8 cellular contexts compared by ENCODE assay signal in genomic region chr19:2702170-2703076, GRCh38. TPM values are rescaled to one million over a fixed set of nuclear protein-coding genes. Genes with fewer than 3 reads are reported as not detected.
DNase-seq lines count a peak whose midpoint lies in the region; ATAC-seq and TF ChIP-seq lines count a peak whose summit lies in the region.

Gene GNG7, minus strand, starts transcription at chr19:2702694. Its CDS starts 182,006 bp downstream, at chr19:2520688.

- intact Hi-C loops in CD8-positive, alpha-beta T cell (cut with DNase I, micrococcal nuclease): loop anchor here (1.0 to 5.0 kb wide), 3 partner anchors 38 to 245 kb away; partner anchors contain the start of genes SLC39A3 (in 2 of the 2), LMNB2 (in 1 of the 2) and SGTA (in 1 of the 2)
- intact Hi-C loops in adrenal gland (cut with DNase I): no loop called here
- intact Hi-C loops in heart left ventricle (cut with DNase I): loop anchor here in 3 of 10 donors (2.0 to 5.0 kb wide), 2 partner anchors 35 to 38 kb away; no protein-coding TSS in a partner anchor
- intact Hi-C loops in thyroid gland (cut with DNase I): no loop called here

- peaks cover 26% of the 10 kb centered on the region for H3K4me1 ChIP-seq in CD8-positive, alpha-beta T cell (ENCODE audit: insufficient read depth, low read length)
- H3K4me1 ChIP-seq in adrenal gland (replicated peaks in 1 of 2) (peaks cover 4 to 9% of the 10 kb centered on the region in 2 donors), heart left ventricle (peaks cover 0 to 31% (median 2%) of the 10 kb centered on the region in 12 donors), thyroid gland (peaks cover 10 to 11% of the 10 kb centered on the region in 2 donors)

- H3K36me3 ChIP-seq in CD8-positive, alpha-beta T cell (ENCODE audit: insufficient read depth, low read length): no peaks in the 10 kb centered on the region
- H3K36me3 ChIP-seq in adrenal gland (replicated peaks in 1 of 2): no peaks in the 10 kb centered on the region
- no peaks in the 10 kb centered on the region for H3K36me3 ChIP-seq in heart left ventricle
- no peaks in the 10 kb centered on the region for H3K36me3 ChIP-seq in thyroid gland

- CTCF ChIA-PET in CD8-positive, alpha-beta T cell (lab: Charles Lee): interaction anchor here (1.5 to 1.9 kb wide), 2 partner anchors 47 to 54 kb away, joined by 3 to 5 read pairs; no protein-coding TSS in a partner anchor
- CTCF ChIA-PET in T-cell (lab: Charles Lee): interaction anchor here in 1 of 2 donors (0.6 kb wide), 1 partner anchor 505 kb away, joined by 4 read pairs; no protein-coding TSS in a partner anchor

- DNase-seq in CD8-positive, alpha-beta T cell: peak; percentile 89 to 97 (median 94)
- DNase-seq in KBM-7: peak; percentile 55
- peak; percentile 86 to 99 (median 93) for DNase-seq in T-cell
- peak; percentile 92 to 98 (median 96) for DNase-seq in adrenal gland
- peak; percentile 92 to 97 (median 94) for DNase-seq in heart left ventricle
- DNase-seq in pons (ENCODE audit: low spot score): peak; percentile 91
- DNase-seq in thyroid gland: peak; percentile 97

- no peaks in the 10 kb centered on the region for H3K36me3 Mint-ChIP-seq in CD8-positive, alpha-beta T cell
- H3K36me3 Mint-ChIP-seq in T-cell: no peaks in the 10 kb centered on the region

- H3K27me3 Mint-ChIP-seq in CD8-positive, alpha-beta T cell (ENCODE audit: low read depth): no peaks in the 10 kb centered on the region
- no peaks in the 10 kb centered on the region for H3K27me3 Mint-ChIP-seq in T-cell

- H3K27ac ChIP-seq in CD8-positive, alpha-beta T cell (ENCODE audit: low read depth, low read length): no peak within 1 kb of the TSS
- peak within 1 kb of the TSS in 2 of 5 donors; percentile 47 to 68 for H3K27ac ChIP-seq in adrenal gland
- peak within 1 kb of the TSS in 7 of 12 donors; percentile 34 to 85 (median 55) for H3K27ac ChIP-seq in heart left ventricle
- peak within 1 kb of the TSS in 1 of 3 donors; percentile 40 for H3K27ac ChIP-seq in thyroid gland

- peak within 1 kb of the TSS; percentile 50 for H3K4me3 ChIP-seq in CD8-positive, alpha-beta T cell (ENCODE audit: low read depth, low read length)
- H3K4me3 ChIP-seq in adrenal gland: peak within 1 kb of the TSS in 2 of 4 donors; percentile 49 to 95
- H3K4me3 ChIP-seq in heart left ventricle: peak within 1 kb of the TSS; percentile 20 to 81 (median 58)
- H3K4me3 ChIP-seq in thyroid gland (replicated peaks in 1 of 3): peak within 1 kb of the TSS; percentile 9 to 53 (median 44)

- peak; percentile 65 to 74 for TF ChIP-seq POLR2A in adrenal gland (IDR thresholded peaks at IDR 0.05)
- TF ChIP-seq POLR2A in heart left ventricle (IDR thresholded peaks at IDR 0.05): peak; percentile 86 to 96
- peak in 1 of 2 donors; percentile 81 for TF ChIP-seq POLR2A in thyroid gland (IDR thresholded peaks at IDR 0.05)

- H3K27me3 ChIP-seq in CD8-positive, alpha-beta T cell (ENCODE audit: insufficient read depth, low read length): no peaks in the 10 kb centered on the region
- H3K27me3 ChIP-seq in adrenal gland (no peaks in the 10 kb centered on the region), heart left ventricle (peaks cover 0 to 9% (median 0%) of the 10 kb centered on the region in 9 donors), thyroid gland (no peaks in the 10 kb centered on the region)

- H3K9me3 ChIP-seq in CD8-positive, alpha-beta T cell (ENCODE audit: low read length): no peaks in the 10 kb centered on the region
- H3K9me3 ChIP-seq in adrenal gland (replicated peaks in 1 of 3) (no peaks in the 10 kb centered on the region), heart left ventricle (no peaks in the 10 kb centered on the region), thyroid gland (no peaks in the 10 kb centered on the region)

- no peak within 1 kb of the TSS for H3K27ac Mint-ChIP-seq in CD8-positive, alpha-beta T cell
- H3K27ac Mint-ChIP-seq in T-cell: peak within 1 kb of the TSS in 1 of 2 donors; percentile 82

- WGBS in adrenal gland, 4 donors: 3 to 16% (median 7%) methylated on average over 6 to 77 of the region's 77 CpGs
- WGBS in heart left ventricle, 4 donors: 2 to 9% (median 5%) methylated on average over 16 to 77 of the region's 77 CpGs
- 0 to 5% methylated on average over 10 to 19 of the region's 77 CpGs for WGBS in thyroid gland, 2 donors

- in situ Hi-C loops in KBM-7 (cut with MboI; ENCODE audit: low pct_unique_long_range_greater_than_20kb, low sequenced_read_pairs): no loop called here

- H3K4me1 Mint-ChIP-seq in CD8-positive, alpha-beta T cell (ENCODE audit: low read depth): peaks cover 33% of the 10 kb centered on the region
- peaks cover 31 to 36% (median 35%) of the 10 kb centered on the region in 3 donors for H3K4me1 Mint-ChIP-seq in T-cell

- POLR2A ChIA-PET in CD8-positive, alpha-beta T cell (lab: Charles Lee): interaction anchor here (0.6 to 1.0 kb wide), 2 partner anchors 8 to 437 kb away, joined by 3 to 4 read pairs; no protein-coding TSS in a partner anchor
- POLR2A ChIA-PET in T-cell (lab: Charles Lee): no interaction called here

- H3K9me3 Mint-ChIP-seq in CD8-positive, alpha-beta T cell: no peaks in the 10 kb centered on the region
- no peaks in the 10 kb centered on the region for H3K9me3 Mint-ChIP-seq in T-cell

- ATAC-seq in CD8-positive, alpha-beta T cell: peak; percentile 100
- ATAC-seq in GM21360 (IDR thresholded peaks at IDR 0.05; ENCODE audit: unreplicated experiment): peak; percentile 75
- peak; percentile 99 to 100 (median 100) for ATAC-seq in T-cell (replicated peaks in 1 of 4)
- ATAC-seq in heart left ventricle: peak; percentile 94 to 100 (median 99)

- TF ChIP-seq CTCF in CD8-positive, alpha-beta T cell (IDR thresholded peaks at IDR 0.05): no peak
- TF ChIP-seq CTCF in adrenal gland (IDR thresholded peaks at IDR 0.05): no peak
- TF ChIP-seq CTCF in heart left ventricle (IDR thresholded peaks at IDR 0.05): no peak
- no peak for TF ChIP-seq CTCF in thyroid gland (IDR thresholded peaks at IDR 0.05)

- H3K4me3 Mint-ChIP-seq in CD8-positive, alpha-beta T cell: peak within 1 kb of the TSS; percentile 79
- peak within 1 kb of the TSS; percentile 67 to 78 (median 75) for H3K4me3 Mint-ChIP-seq in T-cell

RNA-seq across cellular contexts. Expression of gene GNG7, which starts in this region (rescaled TPM):
- total RNA-seq in CD8-positive, alpha-beta T cell: 1 to 10 TPM; 2.6 to 2.9 TPM
- total RNA-seq in T-cell (1 to 10 TPM; 4.5 to 7.2 (median 5.7) TPM), adrenal gland (10 to 100 TPM in 5 of 8 donors, 1 to 10 TPM in 3; 7.4 to 16.5 (median 10.4) TPM), heart left ventricle (10 to 100 TPM; 13.9 to 46.4 (median 32.5) TPM), thyroid gland (1 to 10 TPM; 3.8 to 6.9 (median 5.6) TPM)
- polyA plus RNA-seq in adrenal gland (1 to 10 TPM; 2.9 to 7.8 (median 5.1) TPM), heart left ventricle (10 to 100 TPM; 11.7 to 22.5 TPM)

Comparison
In these comparisons a context has a peak if more than half of its experiments do, and no peak if none do; other contexts are left out.
1. intact Hi-C loops: an anchor here in CD8-positive, alpha-beta T cell (1.0 to 5.0 kb wide); none called in adrenal gland and thyroid gland.